ENCODE assay signal across 8 cellular contexts in genomic region chr7:115679976-115680375, GRCh38.
DNase-seq lines count a peak whose midpoint lies in the region; ATAC-seq and TF ChIP-seq lines count a peak whose summit lies in the region.

No MANE protein-coding gene starts in this region.

- TF ChIP-seq EP300 in stomach (IDR thresholded peaks at IDR 0.05): no peak

- no peaks in the 10 kb centered on the region for H3K4me1 ChIP-seq in lower lobe of right lung
- H3K4me1 ChIP-seq in stomach: peaks cover 0 to 16% (median 7%) of the 10 kb centered on the region in 4 donors

- peak; percentile 49 for DNase-seq in NCI-H748 (lab: John Stamatoyannopoulos, UW; ENCODE audit: unreplicated experiment)
- DNase-seq in NCI-H748 treated with DMSO at 0.1 percent for 48 hours (lab: John Stamatoyannopoulos, UW): no peak
- peak; percentile 62 for DNase-seq in HCEC 1CT
- DNase-seq in NB4 (ENCODE audit: low read depth): peak; percentile 57
- peak; percentile 50 for DNase-seq in astrocyte of the hippocampus (ENCODE audit: low read depth, low spot score)
- DNase-seq in lower lobe of right lung: no peak
- DNase-seq in stomach: no peak
- DNase-seq in NK-92 (lab: John Stamatoyannopoulos, UW; ENCODE audit: unreplicated experiment): no peak

- H3K27me3 ChIP-seq in lower lobe of right lung (ENCODE audit: low read depth): no peaks in the 10 kb centered on the region
- no peaks in the 10 kb centered on the region for H3K27me3 ChIP-seq in stomach

- H3K27ac ChIP-seq in lower lobe of right lung (no peak overlapping the region), stomach (no peak overlapping the region)

- H3K36me3 ChIP-seq in lower lobe of right lung: no peaks in the 10 kb centered on the region
- no peaks in the 10 kb centered on the region for H3K36me3 ChIP-seq in stomach

- peak; percentile 32 to 69 for ATAC-seq in lower lobe of right lung

- TF ChIP-seq CTCF in NB4 (IDR thresholded peaks at IDR 0.05; ENCODE audit: low read depth, low read length) (peak; percentile 51), lower lobe of right lung (IDR thresholded peaks at IDR 0.05) (peak; percentile 27), stomach (IDR thresholded peaks at IDR 0.05) (peak in 3 of 7 experiments; percentile 15 to 37 (median 25))

- H3K9me3 ChIP-seq in lower lobe of right lung (no peaks in the 10 kb centered on the region), stomach (no peaks in the 10 kb centered on the region)

- H3K4me3 ChIP-seq in NB4 (ENCODE audit: low read depth, low read length) (no peak overlapping the region), lower lobe of right lung (no peak overlapping the region), stomach (no peak overlapping the region)

- intact Hi-C loops in lower lobe of right lung (cut with DNase I): no loop called here
- intact Hi-C loops in stomach (cut with DNase I; ENCODE audit: low total_unique reads): no loop called here

- no peak for TF ChIP-seq POLR2A in NB4 (IDR thresholded peaks at IDR 0.05; ENCODE audit: extremely low read depth, insufficient read length)
- no peak for TF ChIP-seq POLR2A in stomach (IDR thresholded peaks at IDR 0.05)

- WGBS in stomach, 5 donors: 28 to 48% (median 31%) methylated on average over 2 of the region's 2 CpGs

Comparison
In these comparisons a context has a peak if more than half of its experiments do, and no peak if none do; other contexts are left out.
1. DNase-seq: peak in NCI-H748 (single experiment), HCEC 1CT (single experiment), NB4 (single experiment) and astrocyte of the hippocampus (single experiment); none in NCI-H748 treated with DMSO at 0.1 percent for 48 hours (single experiment), lower lobe of right lung (single experiment), stomach (single experiment) and NK-92 (single experiment).